8 cellular contexts compared by ENCODE assay signal in genomic region chr10:14954001-14954770, GRCh38. TPM values are rescaled to one million over a fixed set of nuclear protein-coding genes. Genes with fewer than 3 reads are reported as not detected.
DNase-seq lines count a peak whose midpoint lies in the region; ATAC-seq and TF ChIP-seq lines count a peak whose summit lies in the region.

Gene DCLRE1C, minus strand, starts transcription at chr10:14954096. Its CDS starts 86 bp downstream, at chr10:14954010.

- POLR2A ChIA-PET in T-cell (lab: Charles Lee) = interaction anchor here (0.6 to 1.2 kb wide), 3 partner anchors 235 to 769 kb away, joined by 3 to 6 read pairs (median 5); no protein-coding TSS in a partner anchor

- intact Hi-C loops in heart left ventricle (cut with DNase I) = loop anchor here in 8 of 10 donors (2.0 to 10.0 kb wide), 7 partner anchors 75 to 339 kb away; partner anchors contain the start of genes SUV39H2 (in 3 of the 8), CDNF (in 2 of the 8), HSPA14 (in 2 of the 8) and MSANTD7 (in 2 of the 8)
- intact Hi-C loops in transverse colon (cut with DNase I; ENCODE audit: low total_unique reads) = no loop called here

- peaks cover 0 to 37% (median 18%) of the 10 kb centered on the region in 12 donors for H3K4me1 ChIP-seq in heart left ventricle
- H3K4me1 ChIP-seq in transverse colon = peaks cover 8 to 28% (median 15%) of the 10 kb centered on the region in 4 donors

- H3K27ac ChIP-seq in adipose tissue (ENCODE audit: low read depth, low read length) (peak within 1 kb of the TSS; percentile 86), heart left ventricle (peak within 1 kb of the TSS; percentile 33 to 91 (median 85)), transverse colon (peak within 1 kb of the TSS; percentile 88 to 95 (median 88))

- ATAC-seq in HG02870 (IDR thresholded peaks at IDR 0.05; ENCODE audit: unreplicated experiment) = peak; percentile 67
- peak; percentile 88 to 92 (median 90) for ATAC-seq in T-cell (replicated peaks in 1 of 4)
- peak; percentile 96 to 99 (median 98) for ATAC-seq in heart left ventricle

- TF ChIP-seq CTCF in GM13977 (IDR thresholded peaks at IDR 0.05; ENCODE audit: extremely low read depth, insufficient read depth, missing control alignments) = no peak
- peak in 1 of 12 donors; percentile 6 for TF ChIP-seq CTCF in heart left ventricle (IDR thresholded peaks at IDR 0.05)
- TF ChIP-seq CTCF in transverse colon (IDR thresholded peaks at IDR 0.05) = no peak

- no peaks in the 10 kb centered on the region for H3K27me3 Mint-ChIP-seq in T-cell

- H3K27me3 ChIP-seq in heart left ventricle = no peaks in the 10 kb centered on the region
- H3K27me3 ChIP-seq in transverse colon = no peaks in the 10 kb centered on the region

- H3K27ac Mint-ChIP-seq in T-cell = peak within 1 kb of the TSS; percentile 96 to 98

- CTCF ChIA-PET in T-cell (lab: Charles Lee) = interaction anchor here in 1 of 2 donors (0.6 to 1.0 kb wide), 3 partner anchors 49 to 431 kb away, joined by 3 read pairs; no protein-coding TSS in a partner anchor

- in situ Hi-C loops in GM13977 (cut with MboI; ENCODE audit: low pct_unique_long_range_greater_than_20kb, low sequenced_read_pairs, unreplicated experiment) = no loop called here
- in situ Hi-C loops in transverse colon (cut with MboI; ENCODE audit: low pct_ligation_motif_present in 1 of 4, low pct_unique_long_range_greater_than_20kb in 1 of 4, low sequenced_read_pairs in 3 of 4) = loop anchor here in 1 of 4 donors (25.0 kb wide), 1 partner anchor 117 kb away; the partner anchor contains the start of genes CDNF, HSPA14 and MSANTD7

- TF ChIP-seq EP300 in transverse colon (IDR thresholded peaks at IDR 0.05; ENCODE audit: low read depth) = no peak

- DNase-seq in GM13977 (ENCODE audit: low spot score) (peak; percentile 91), NCI-H146 (lab: John Stamatoyannopoulos, UW) (peak; percentile 99), T-cell (peak; percentile 72 to 87 (median 80)), heart left ventricle (peak; percentile 90 to 94 (median 92)), pons (ENCODE audit: low spot score) (peak; percentile 89), transverse colon (peak; percentile 96)

- H3K4me3 ChIP-seq in heart left ventricle (peak within 1 kb of the TSS; percentile 69 to 95 (median 80)), transverse colon (peak within 1 kb of the TSS; percentile 47 to 67 (median 60))

- peak within 1 kb of the TSS; percentile 91 to 94 (median 93) for H3K4me3 Mint-ChIP-seq in T-cell

- H3K4me1 Mint-ChIP-seq in T-cell = peaks cover 51 to 62% (median 60%) of the 10 kb centered on the region in 3 donors

- WGBS in adipose tissue, 3 donors = 0 to 1% (median 1%) methylated on average over 45 of the region's 45 CpGs
- WGBS in heart left ventricle, 4 donors = 0 to 1% (median 1%) methylated on average over 21 to 45 of the region's 45 CpGs
- WGBS in transverse colon (ENCODE audit: low coverage in 1 of 2), 2 donors = 0% methylated on average over 4 to 38 of the region's 45 CpGs

- H3K9me3 ChIP-seq in heart left ventricle (no peaks in the 10 kb centered on the region), transverse colon (no peaks in the 10 kb centered on the region)

- H3K9me3 Mint-ChIP-seq in T-cell = no peaks in the 10 kb centered on the region

- TF ChIP-seq POLR2A in heart left ventricle (IDR thresholded peaks at IDR 0.05) = peak in 1 of 2 donors; percentile 40
- TF ChIP-seq POLR2A in transverse colon (IDR thresholded peaks at IDR 0.05) = peak; percentile 87

- H3K36me3 ChIP-seq in heart left ventricle (peaks cover 0 to 4% (median 0%) of the 10 kb centered on the region in 9 donors), transverse colon (no peaks in the 10 kb centered on the region)

- H3K36me3 Mint-ChIP-seq in T-cell = peaks cover 7% of the 10 kb centered on the region

RNA-seq across cellular contexts. Expression of gene DCLRE1C, which starts in this region (rescaled TPM):
- total RNA-seq in T-cell (10 to 100 TPM; 13.6 to 26.5 (median 23.1) TPM), heart left ventricle (1 to 10 TPM; 2.5 to 9.6 (median 5.3) TPM), transverse colon (10 to 100 TPM in 3 of 4 donors, 1 to 10 TPM in 1; 10.0 to 61.3 (median 13.8) TPM)
- polyA plus RNA-seq in adipose tissue (1 to 10 TPM; 2.2 to 3.0 (median 2.7) TPM), heart left ventricle (1 to 10 TPM; 2.0 to 5.9 TPM)

Comparison
In these comparisons a context has a peak if more than half of its experiments do, and no peak if none do; other contexts are left out.
1. Peak in every context shown above with its lines: DNase-seq, ATAC-seq, H3K4me3 ChIP-seq and H3K27ac ChIP-seq.